ENCODE assay signal across 8 cellular contexts in genomic region chr7:141550694-141551079, GRCh38. TPM values are rescaled to one million over a fixed set of nuclear protein-coding genes. Genes with fewer than 3 reads are reported as not detected.
DNase-seq lines count a peak whose midpoint lies in the region; ATAC-seq and TF ChIP-seq lines count a peak whose summit lies in the region.

No MANE protein-coding gene starts in this region.

- H3K9me3 Mint-ChIP-seq in activated naive CD4-positive, alpha-beta T cell treated with anti-CD3 and anti-CD28 coated beads, Interleukin-2, amount 10 ng/mL, durations not matched to agents 7 days and 5 days = no peaks in the 10 kb centered on the region

- CTCF ChIA-PET in activated naive CD4-positive, alpha-beta T cell treated with anti-CD3 and anti-CD28 coated beads, Interleukin-2, amount 10 ng/mL, durations not matched to agents 7 days and 5 days (lab: Charles Lee) = interaction anchor here (1.3 to 2.2 kb wide), 2 partner anchors 17 to 99 kb away, joined by 4 to 6 read pairs; no protein-coding TSS in a partner anchor

- H3K36me3 ChIP-seq in heart right ventricle = peaks cover 0 to 8% (median 0%) of the 10 kb centered on the region in 9 donors

- ATAC-seq in HG03342 (IDR thresholded peaks at IDR 0.05; ENCODE audit: unreplicated experiment) (peak; percentile 17), heart right ventricle (peak; percentile 18 to 71 (median 56)), sciatic nerve (peak; percentile 32), GM21528 (IDR thresholded peaks at IDR 0.05; ENCODE audit: low FRiP score, unreplicated experiment) (no peak)

- peaks cover 25% of the 10 kb centered on the region for H3K36me3 Mint-ChIP-seq in activated naive CD4-positive, alpha-beta T cell treated with anti-CD3 and anti-CD28 coated beads, Interleukin-2, amount 10 ng/mL, durations not matched to agents 7 days and 5 days

- H3K27me3 ChIP-seq in heart right ventricle = no peaks in the 10 kb centered on the region

- H3K27ac ChIP-seq in heart right ventricle = peak overlapping the region; percentile 20 to 90 (median 86)

- DNase-seq in DMS53 (lab: John Stamatoyannopoulos, UW) = peak; percentile 63
- DNase-seq in DMS53 treated with DMSO at 0.1 percent for 48 hours (lab: John Stamatoyannopoulos, UW; ENCODE audit: unreplicated experiment) = no peak
- no peak for DNase-seq in activated naive CD4-positive, alpha-beta T cell treated with anti-CD3 and anti-CD28 coated beads, Interleukin-2, amount 10 ng/mL, durations not matched to agents 7 days and 5 days
- peak; percentile 17 to 21 for DNase-seq in heart right ventricle
- no peak for DNase-seq in sciatic nerve (ENCODE audit: low spot score)
- DNase-seq in NCI-H1436 treated with DMSO at 0.1 percent for 48 hours (lab: John Stamatoyannopoulos, UW) = no peak

- no peak for TF ChIP-seq CTCF in heart right ventricle (IDR thresholded peaks at IDR 0.05)

- H3K9me3 ChIP-seq in heart right ventricle = no peaks in the 10 kb centered on the region

- H3K4me3 ChIP-seq in heart right ventricle = peak overlapping the region; percentile 85 to 100 (median 97)

- 11 to 19% methylated on average over 13 of the region's 13 CpGs for WGBS in heart right ventricle, 2 donors

- H3K27ac Mint-ChIP-seq in activated naive CD4-positive, alpha-beta T cell treated with anti-CD3 and anti-CD28 coated beads, Interleukin-2, amount 10 ng/mL, durations not matched to agents 7 days and 5 days = peak overlapping the region; percentile 86

- peak overlapping the region; percentile 85 for H3K4me3 Mint-ChIP-seq in activated naive CD4-positive, alpha-beta T cell treated with anti-CD3 and anti-CD28 coated beads, Interleukin-2, amount 10 ng/mL, durations not matched to agents 7 days and 5 days

- H3K4me1 Mint-ChIP-seq in activated naive CD4-positive, alpha-beta T cell treated with anti-CD3 and anti-CD28 coated beads, Interleukin-2, amount 10 ng/mL, durations not matched to agents 7 days and 5 days = peaks cover 33% of the 10 kb centered on the region

- no peaks in the 10 kb centered on the region for H3K27me3 Mint-ChIP-seq in activated naive CD4-positive, alpha-beta T cell treated with anti-CD3 and anti-CD28 coated beads, Interleukin-2, amount 10 ng/mL, durations not matched to agents 7 days and 5 days

- peaks cover 4 to 26% (median 17%) of the 10 kb centered on the region in 9 donors for H3K4me1 ChIP-seq in heart right ventricle

- intact Hi-C loops in heart right ventricle (cut with DNase I) (loop anchor here in 4 of 10 donors (2.0 to 10.0 kb wide), 2 partner anchors 94 to 188 kb away; partner anchors contain the start of gene SSBP1 (in 1 of the 4)), sciatic nerve (cut with DNase I) (no loop called here)

RNA-seq across cellular contexts. Expression of gene AGK, which starts 0.5 kb away (rescaled TPM):
- total RNA-seq in heart right ventricle = 10 to 100 TPM; 27.1 to 45.1 (median 39.7) TPM
- 10 to 100 TPM; 17.7 to 22.0 TPM for polyA plus RNA-seq in heart right ventricle
- total RNA-seq in sciatic nerve = 24.8 TPM

Comparison
In these comparisons a context has a peak if more than half of its experiments do, and no peak if none do; other contexts are left out.
1. DNase-seq: peak in DMS53 (single experiment) and heart right ventricle (2 of 2); none in DMS53 treated with DMSO at 0.1 percent for 48 hours (single experiment), activated naive CD4-positive, alpha-beta T cell treated with anti-CD3 and anti-CD28 coated beads, Interleukin-2, amount 10 ng/mL, durations not matched to agents 7 days and 5 days (single experiment), sciatic nerve (single experiment) and NCI-H1436 treated with DMSO at 0.1 percent for 48 hours (single experiment).